ENCODE assay signal across 11 cellular contexts in genomic region chr7:44964384-44964830, GRCh38. TPM values are rescaled to one million over a fixed set of nuclear protein-coding genes. Genes with fewer than 3 reads are reported as not detected.
DNase-seq lines count a peak whose midpoint lies in the region; ATAC-seq and TF ChIP-seq lines count a peak whose summit lies in the region.
"Had no signal": no experiment of that assay in that cellular context is flagged by ENCODE, and none has a peak within 500 bp of the region (broad histone marks: within the 10 kb centered on the region; RNA-seq: fewer than 3 reads in every experiment).

No MANE protein-coding gene starts in this region.

- in situ Hi-C loops in mammary epithelial cell (cut with MboI; ENCODE audit: low sequenced_read_pairs in 2 of 2): no loop called here

- H3K27me3 Mint-ChIP-seq in activated naive CD4-positive, alpha-beta T cell treated with anti-CD3 and anti-CD28 coated beads, Interleukin-2, amount 10 ng/mL, durations not matched to agents 7 days and 5 days: no peaks in the 10 kb centered on the region

- H3K4me2 ChIP-seq in mammary epithelial cell (ENCODE audit: insufficient read depth, low read depth, low read length): no peak overlapping the region

- H3K36me3 ChIP-seq in mammary epithelial cell (ENCODE audit: insufficient read depth, low read length): no peaks in the 10 kb centered on the region

- peak; percentile 29 to 40 for TF ChIP-seq CTCF in mammary epithelial cell (conservative IDR thresholded peaks at IDR 0.05 in 1 of 2, IDR thresholded peaks at IDR 0.05 in 1 of 2; ENCODE audit: extremely low read depth in 1 of 2, insufficient read depth in 1 of 2, low read depth in 1 of 2, low read length in 2 of 2)

- DNase-seq in activated naive CD4-positive, alpha-beta T cell treated with anti-CD3 and anti-CD28 coated beads, Interleukin-2, amount 10 ng/mL, durations not matched to agents 7 days and 5 days: peak; percentile 30
- DNase-seq in activated naive CD4-positive, alpha-beta T cell (lab: John Stamatoyannopoulos, UW): no peak
- peak; percentile 27 to 31 for DNase-seq in Kasumi-1 (lab: John Stamatoyannopoulos, UW)
- no peak for DNase-seq in mammary epithelial cell
- peak; percentile 27 for DNase-seq in sciatic nerve (ENCODE audit: low spot score)
- DNase-seq in SKM-1 (lab: John Stamatoyannopoulos, UW; ENCODE audit: unreplicated experiment): no peak
- DNase-seq: natural killer cell, NCI-H1417 treated with DMSO at 0.1 percent for 48 hours had no signal

- H3K9me3 ChIP-seq in mammary epithelial cell (replicated peaks; ENCODE audit: insufficient read depth, low read length): no peaks in the 10 kb centered on the region

- WGBS in mammary epithelial cell (ENCODE audit: low coverage, missing lambda C conversion rate): 89% methylated on average over 7 of the region's 7 CpGs

- H3K27me3 ChIP-seq in mammary epithelial cell (ENCODE audit: insufficient read depth, low read length): peaks cover 2% of the 10 kb centered on the region

- H3K9ac ChIP-seq in mammary epithelial cell (ENCODE audit: insufficient read depth, low read length): no peak overlapping the region

- H3K4me3 ChIP-seq in mammary epithelial cell (replicated peaks in 1 of 3; ENCODE audit: insufficient read depth in 1 of 3, low read depth in 2 of 3, low read length in 3 of 3): no peak overlapping the region

- peaks cover 14% of the 10 kb centered on the region for H3K4me1 ChIP-seq in mammary epithelial cell (ENCODE audit: insufficient read depth, low read length)

- no peak overlapping the region for H3K4me3 Mint-ChIP-seq in activated naive CD4-positive, alpha-beta T cell treated with anti-CD3 and anti-CD28 coated beads, Interleukin-2, amount 10 ng/mL, durations not matched to agents 7 days and 5 days
- H3K4me3 Mint-ChIP-seq: natural killer cell had no signal

- H3K79me2 ChIP-seq in mammary epithelial cell (ENCODE audit: insufficient read depth, low read length): no peaks in the 10 kb centered on the region

- no peak overlapping the region for H2AFZ ChIP-seq in mammary epithelial cell (ENCODE audit: low read depth, low read length)

- intact Hi-C loops in mammary epithelial cell (cut with micrococcal nuclease) (no loop called here), sciatic nerve (cut with DNase I) (loop anchor here (10.0 kb wide), 1 partner anchor 170 kb away; no protein-coding TSS in a partner anchor)

- H3K36me3 Mint-ChIP-seq in activated naive CD4-positive, alpha-beta T cell treated with anti-CD3 and anti-CD28 coated beads, Interleukin-2, amount 10 ng/mL, durations not matched to agents 7 days and 5 days: peaks cover 55% of the 10 kb centered on the region
- H3K36me3 Mint-ChIP-seq: natural killer cell had no signal

- no TSS peak for BruUV-seq in mammary epithelial cell (replicated peaks; lab: Mats Ljungman, UMichigan)

- dilution Hi-C loops in mammary epithelial cell (cut with HindIII; ENCODE audit: low sequenced_read_pairs): no loop called here

- H3K27ac ChIP-seq in mammary epithelial cell (ENCODE audit: insufficient read depth, low read depth, low read length): no peak overlapping the region
- H3K27ac ChIP-seq: epithelial cell of prostate had no signal

- no peaks in the 10 kb centered on the region for H3K9me3 Mint-ChIP-seq in activated naive CD4-positive, alpha-beta T cell treated with anti-CD3 and anti-CD28 coated beads, Interleukin-2, amount 10 ng/mL, durations not matched to agents 7 days and 5 days
- H3K9me3 Mint-ChIP-seq: natural killer cell had no signal

- peaks cover 17% of the 10 kb centered on the region for H3K4me1 Mint-ChIP-seq in activated naive CD4-positive, alpha-beta T cell treated with anti-CD3 and anti-CD28 coated beads, Interleukin-2, amount 10 ng/mL, durations not matched to agents 7 days and 5 days

- H4K20me1 ChIP-seq in mammary epithelial cell (ENCODE audit: insufficient read depth, low read length): no peaks in the 10 kb centered on the region

- ATAC-seq in sciatic nerve: no peak
- no peak for ATAC-seq in HG03039 (IDR thresholded peaks at IDR 0.05; ENCODE audit: unreplicated experiment)
- ATAC-seq in GM21423 (IDR thresholded peaks at IDR 0.05; ENCODE audit: unreplicated experiment): no peak
- ATAC-seq: natural killer cell had no signal

- CTCF ChIA-PET in activated naive CD4-positive, alpha-beta T cell treated with anti-CD3 and anti-CD28 coated beads, Interleukin-2, amount 10 ng/mL, durations not matched to agents 7 days and 5 days (lab: Charles Lee): interaction anchor here (0.9 to 2.0 kb wide), 3 partner anchors 10 to 171 kb away, joined by 3 to 8 read pairs (median 7); no protein-coding TSS in a partner anchor
- CTCF ChIA-PET in mammary epithelial cell (lab: Charles Lee; ENCODE audit: low non-redundant PET): no interaction called here

- no peak overlapping the region for H3K27ac Mint-ChIP-seq in activated naive CD4-positive, alpha-beta T cell treated with anti-CD3 and anti-CD28 coated beads, Interleukin-2, amount 10 ng/mL, durations not matched to agents 7 days and 5 days

RNA-seq across cellular contexts. Expression of gene MYO1G, which starts 14.4 kb away (rescaled TPM):
- under 1 TPM in 1 of 2 donors, not detected in 1; 0.17 TPM for total RNA-seq in mammary epithelial cell
- 0.02 TPM for polyA plus RNA-seq in mammary epithelial cell
- not detected for polyA minus RNA-seq in mammary epithelial cell
- total RNA-seq in sciatic nerve: 8.8 TPM

RNA-seq across cellular contexts. Expression of gene CCM2, which starts 35.6 kb away (rescaled TPM):
- total RNA-seq in mammary epithelial cell (10 to 100 TPM; 73.2 to 75.6 TPM), sciatic nerve (42.9 TPM)
- polyA plus RNA-seq in mammary epithelial cell: 66.2 TPM
- polyA minus RNA-seq in mammary epithelial cell: 107 TPM

Comparison
In these comparisons a context has a peak if more than half of its experiments do, and no peak if none do; other contexts are left out.
1. DNase-seq: peak in activated naive CD4-positive, alpha-beta T cell treated with anti-CD3 and anti-CD28 coated beads, Interleukin-2, amount 10 ng/mL, durations not matched to agents 7 days and 5 days (single experiment), Kasumi-1 (2 of 2) and sciatic nerve (single experiment); none in activated naive CD4-positive, alpha-beta T cell (0 of 4), mammary epithelial cell (single experiment) and SKM-1 (single experiment).